1 cellular context compared by ENCODE assay signal in the genomic region with DNA sequence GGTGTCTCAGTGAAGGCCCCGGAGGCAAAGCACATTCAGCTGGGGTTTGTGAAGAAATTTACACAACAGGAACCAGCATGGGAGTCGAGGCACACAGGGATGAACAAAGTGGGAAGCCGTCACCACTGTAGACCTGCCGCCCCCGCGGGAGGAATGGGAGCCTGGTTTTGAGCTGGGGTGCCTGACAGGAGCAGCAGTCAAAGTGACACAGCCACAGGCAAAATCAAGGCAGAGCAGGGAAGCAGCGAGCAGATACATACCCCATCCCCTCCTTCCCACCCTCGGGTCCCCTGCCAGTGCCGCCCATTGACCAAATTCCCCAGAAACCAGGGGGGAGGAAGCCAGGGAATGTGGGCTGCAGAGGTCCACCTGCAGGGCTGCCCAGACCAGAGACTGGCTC.
TF ChIP-seq lines count a peak whose summit lies in the region.

No MANE protein-coding gene starts in this region.

TF ChIP-seq in GM23338, 12 proteins besides CTCF, POLR2A, EP300 and RAD21 (continued from another document):
- TF ChIP-seq, protein P1, sequence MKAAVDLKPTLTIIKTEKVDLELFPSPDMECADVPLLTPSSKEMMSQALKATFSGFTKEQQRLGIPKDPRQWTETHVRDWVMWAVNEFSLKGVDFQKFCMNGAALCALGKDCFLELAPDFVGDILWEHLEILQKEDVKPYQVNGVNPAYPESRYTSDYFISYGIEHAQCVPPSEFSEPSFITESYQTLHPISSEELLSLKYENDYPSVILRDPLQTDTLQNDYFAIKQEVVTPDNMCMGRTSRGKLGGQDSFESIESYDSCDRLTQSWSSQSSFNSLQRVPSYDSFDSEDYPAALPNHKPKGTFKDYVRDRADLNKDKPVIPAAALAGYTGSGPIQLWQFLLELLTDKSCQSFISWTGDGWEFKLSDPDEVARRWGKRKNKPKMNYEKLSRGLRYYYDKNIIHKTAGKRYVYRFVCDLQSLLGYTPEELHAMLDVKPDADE (IDR thresholded peaks at IDR 0.05), result no peak
- no peak for TF ChIP-seq ZNF331 (CRISPR knock-in tag; IDR thresholded peaks at IDR 0.05; ENCODE audit: low read depth)
- TF ChIP-seq, protein P2, sequence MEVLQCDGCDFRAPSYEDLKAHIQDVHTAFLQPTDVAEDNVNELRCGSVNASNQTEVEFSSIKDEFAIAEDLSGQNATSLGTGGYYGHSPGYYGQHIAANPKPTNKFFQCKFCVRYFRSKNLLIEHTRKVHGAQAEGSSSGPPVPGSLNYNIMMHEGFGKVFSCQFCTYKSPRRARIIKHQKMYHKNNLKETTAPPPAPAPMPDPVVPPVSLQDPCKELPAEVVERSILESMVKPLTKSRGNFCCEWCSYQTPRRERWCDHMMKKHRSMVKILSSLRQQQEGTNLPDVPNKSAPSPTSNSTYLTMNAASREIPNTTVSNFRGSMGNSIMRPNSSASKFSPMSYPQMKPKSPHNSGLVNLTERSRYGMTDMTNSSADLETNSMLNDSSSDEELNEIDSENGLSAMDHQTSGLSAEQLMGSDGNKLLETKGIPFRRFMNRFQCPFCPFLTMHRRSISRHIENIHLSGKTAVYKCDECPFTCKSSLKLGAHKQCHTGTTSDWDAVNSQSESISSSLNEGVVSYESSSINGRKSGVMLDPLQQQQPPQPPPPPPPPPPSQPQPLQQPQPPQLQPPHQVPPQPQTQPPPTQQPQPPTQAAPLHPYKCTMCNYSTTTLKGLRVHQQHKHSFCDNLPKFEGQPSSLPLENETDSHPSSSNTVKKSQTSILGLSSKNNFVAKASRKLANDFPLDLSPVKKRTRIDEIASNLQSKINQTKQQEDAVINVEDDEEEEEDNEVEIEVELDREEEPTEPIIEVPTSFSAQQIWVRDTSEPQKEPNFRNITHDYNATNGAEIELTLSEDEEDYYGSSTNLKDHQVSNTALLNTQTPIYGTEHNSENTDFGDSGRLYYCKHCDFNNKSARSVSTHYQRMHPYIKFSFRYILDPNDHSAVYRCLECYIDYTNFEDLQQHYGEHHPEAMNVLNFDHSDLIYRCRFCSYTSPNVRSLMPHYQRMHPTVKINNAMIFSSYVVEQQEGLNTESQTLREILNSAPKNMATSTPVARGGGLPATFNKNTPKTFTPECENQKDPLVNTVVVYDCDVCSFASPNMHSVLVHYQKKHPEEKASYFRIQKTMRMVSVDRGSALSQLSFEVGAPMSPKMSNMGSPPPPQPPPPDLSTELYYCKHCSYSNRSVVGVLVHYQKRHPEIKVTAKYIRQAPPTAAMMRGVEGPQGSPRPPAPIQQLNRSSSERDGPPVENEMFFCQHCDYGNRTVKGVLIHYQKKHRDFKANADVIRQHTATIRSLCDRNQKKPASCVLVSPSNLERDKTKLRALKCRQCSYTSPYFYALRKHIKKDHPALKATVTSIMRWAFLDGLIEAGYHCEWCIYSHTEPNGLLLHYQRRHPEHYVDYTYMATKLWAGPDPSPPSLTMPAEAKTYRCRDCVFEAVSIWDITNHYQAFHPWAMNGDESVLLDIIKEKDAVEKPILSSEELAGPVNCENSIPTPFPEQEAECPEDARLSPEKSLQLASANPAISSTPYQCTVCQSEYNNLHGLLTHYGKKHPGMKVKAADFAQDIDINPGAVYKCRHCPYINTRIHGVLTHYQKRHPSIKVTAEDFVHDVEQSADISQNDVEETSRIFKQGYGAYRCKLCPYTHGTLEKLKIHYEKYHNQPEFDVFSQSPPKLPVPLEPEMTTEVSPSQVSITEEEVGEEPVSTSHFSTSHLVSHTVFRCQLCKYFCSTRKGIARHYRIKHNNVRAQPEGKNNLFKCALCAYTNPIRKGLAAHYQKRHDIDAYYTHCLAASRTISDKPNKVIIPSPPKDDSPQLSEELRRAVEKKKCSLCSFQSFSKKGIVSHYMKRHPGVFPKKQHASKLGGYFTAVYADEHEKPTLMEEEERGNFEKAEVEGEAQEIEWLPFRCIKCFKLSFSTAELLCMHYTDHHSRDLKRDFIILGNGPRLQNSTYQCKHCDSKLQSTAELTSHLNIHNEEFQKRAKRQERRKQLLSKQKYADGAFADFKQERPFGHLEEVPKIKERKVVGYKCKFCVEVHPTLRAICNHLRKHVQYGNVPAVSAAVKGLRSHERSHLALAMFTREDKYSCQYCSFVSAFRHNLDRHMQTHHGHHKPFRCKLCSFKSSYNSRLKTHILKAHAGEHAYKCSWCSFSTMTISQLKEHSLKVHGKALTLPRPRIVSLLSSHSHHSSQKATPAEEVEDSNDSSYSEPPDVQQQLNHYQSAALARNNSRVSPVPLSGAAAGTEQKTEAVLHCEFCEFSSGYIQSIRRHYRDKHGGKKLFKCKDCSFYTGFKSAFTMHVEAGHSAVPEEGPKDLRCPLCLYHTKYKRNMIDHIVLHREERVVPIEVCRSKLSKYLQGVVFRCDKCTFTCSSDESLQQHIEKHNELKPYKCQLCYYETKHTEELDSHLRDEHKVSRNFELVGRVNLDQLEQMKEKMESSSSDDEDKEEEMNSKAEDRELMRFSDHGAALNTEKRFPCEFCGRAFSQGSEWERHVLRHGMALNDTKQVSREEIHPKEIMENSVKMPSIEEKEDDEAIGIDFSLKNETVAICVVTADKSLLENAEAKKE (CRISPR knock-in tag; IDR thresholded peaks at IDR 0.05), result no peak
